ENCODE assay signal across 14 cellular contexts in the genomic region with DNA sequence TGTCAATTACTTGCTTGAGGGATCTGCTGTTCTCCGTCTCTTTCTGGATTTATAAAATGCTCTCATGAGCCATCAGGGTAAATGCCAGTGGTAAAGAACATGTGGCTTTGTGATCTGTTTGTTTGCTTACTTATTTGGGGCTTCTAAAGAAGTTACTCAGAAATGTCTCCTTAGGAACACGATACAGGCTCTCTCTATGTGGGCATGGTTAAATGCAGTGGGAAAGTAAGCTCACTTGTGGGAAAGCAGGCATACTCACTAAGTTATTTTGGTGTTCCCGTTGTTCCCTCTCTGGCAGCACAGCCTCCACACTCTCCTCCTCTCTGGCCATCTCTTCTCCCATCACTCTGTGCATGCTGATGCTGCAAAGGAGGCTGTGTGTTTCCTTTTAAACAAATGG. TPM values are rescaled to one million over a fixed set of nuclear protein-coding genes. Genes with fewer than 3 reads are reported as not detected.
DNase-seq lines count a peak whose midpoint lies in the region; ATAC-seq and TF ChIP-seq lines count a peak whose summit lies in the region.
"Had no signal": no experiment of that assay in that cellular context is flagged by ENCODE, and none has a peak within 500 bp of the region (broad histone marks: within the 10 kb centered on the region; RNA-seq: fewer than 3 reads in every experiment).

No MANE protein-coding gene starts in this region.

- H3K4me1 ChIP-seq in hepatocyte (ENCODE audit: insufficient read depth) (peaks cover 74% of the 10 kb centered on the region), gastrocnemius medialis (peaks cover 94 to 95% of the 10 kb centered on the region in 2 donors)

- H3K27ac ChIP-seq in WERI-Rb-1 (peak overlapping the region; percentile 79), hepatocyte (peak overlapping the region; percentile 87), gastrocnemius medialis (peak overlapping the region; percentile 84 to 93 (median 90)), RWPE1 (no peak overlapping the region)

- H3K9me3 Mint-ChIP-seq in T-helper 2 cell treated with Interferon-gamma antibody and Interleukin-4, amounts not matched to agents 5 μg/mL and 100 μg/mL, for 36 hours, result no peaks in the 10 kb centered on the region
- H3K9me3 Mint-ChIP-seq: CD4-positive, alpha-beta memory T cell; HFFc6; stimulated activated naive B cell treated with anti-CD40 and anti-IgM and Interleukin-4, amounts not matched to agents 10 μg/mL and 1 μg/mL and 100 μg/mL, for 72 hours had no signal

- H3K9me2 ChIP-seq in hepatocyte (replicated peaks; ENCODE audit: insufficient read depth), result no peaks in the 10 kb centered on the region

- no peak overlapping the region for H3K4me2 ChIP-seq in hepatocyte

- CTCF ChIA-PET in RWPE1 (lab: Yijun Ruan, JAX), result interaction anchor here (0.6 kb wide), 1 partner anchor 448 kb away, joined by 9 read pairs; no protein-coding TSS in a partner anchor

- intact Hi-C loops in gastrocnemius medialis (cut with DNase I; ENCODE audit: low total_unique reads), result loop anchor here (2.0 to 5.0 kb wide), 4 partner anchors 44 to 461 kb away; partner anchors contain the start of genes BLCAP, RPRD1B and TTI1

- ATAC-seq in gastrocnemius medialis, result peak; percentile 22 to 40
- no peak for ATAC-seq in HG02678 (IDR thresholded peaks at IDR 0.05; ENCODE audit: unreplicated experiment)
- ATAC-seq: stimulated activated naive B cell treated with anti-CD40 and anti-IgM and Interleukin-4, amounts not matched to agents 10 μg/mL and 1 μg/mL and 100 μg/mL, for 72 hours had no signal

- H3K4me3 ChIP-seq in WERI-Rb-1 (ENCODE audit: low read depth, low read length) (no peak overlapping the region), hepatocyte (no peak overlapping the region), gastrocnemius medialis (no peak overlapping the region)
- H3K4me3 ChIP-seq: Peyer's patch had no signal

- H2AFZ ChIP-seq in hepatocyte, result no peak overlapping the region

- H3K27ac Mint-ChIP-seq in T-helper 2 cell treated with Interferon-gamma antibody and Interleukin-4, amounts not matched to agents 5 μg/mL and 100 μg/mL, for 36 hours, result peak overlapping the region; percentile 5
- H3K27ac Mint-ChIP-seq: HFFc6; stimulated activated naive B cell treated with anti-CD40 and anti-IgM and Interleukin-4, amounts not matched to agents 10 μg/mL and 1 μg/mL and 100 μg/mL, for 72 hours had no signal

- H4K20me1 ChIP-seq in hepatocyte (ENCODE audit: insufficient read depth, poor library complexity, severe bottlenecking), result no peaks in the 10 kb centered on the region

- H3K9me3 ChIP-seq in WERI-Rb-1 (ENCODE audit: severe bottlenecking) (no peaks in the 10 kb centered on the region), hepatocyte (ENCODE audit: low read depth) (no peaks in the 10 kb centered on the region), gastrocnemius medialis (no peaks in the 10 kb centered on the region)
- H3K9me3 ChIP-seq: Peyer's patch had no signal

- H3K4me1 Mint-ChIP-seq in T-helper 2 cell treated with Interferon-gamma antibody and Interleukin-4, amounts not matched to agents 5 μg/mL and 100 μg/mL, for 36 hours (ENCODE audit: low read depth), result peaks cover 27% of the 10 kb centered on the region

- DNase-seq in T-helper 2 cell treated with Interferon-gamma antibody and Interleukin-4, amounts not matched to agents 5 μg/mL and 100 μg/mL, for 36 hours (ENCODE audit: low spot score), result no peak
- DNase-seq in T-helper 2 cell (no peak), WERI-Rb-1 (no peak), hepatocyte (ENCODE audit: low spot score) (no peak), gastrocnemius medialis (peak; percentile 20 to 34), RWPE1 (ENCODE audit: low spot score) (no peak), T1000 (lab: John Stamatoyannopoulos, UW) (no peak)
- DNase-seq: CD4-positive, alpha-beta memory T cell; head of caudate nucleus; HFFc6; kidney; Peyer's patch; stimulated activated naive B cell treated with anti-CD40 and anti-IgM and Interleukin-4, amounts not matched to agents 10 μg/mL and 1 μg/mL and 100 μg/mL, for 72 hours had no signal

- POLR2A ChIA-PET in RWPE1 (lab: Yijun Ruan, JAX; ENCODE audit: low non-redundant PET), result no interaction called here

- H3K27me3 ChIP-seq in WERI-Rb-1 (ENCODE audit: insufficient read depth, low read depth, severe bottlenecking) (no peaks in the 10 kb centered on the region), hepatocyte (no peaks in the 10 kb centered on the region), gastrocnemius medialis (no peaks in the 10 kb centered on the region)
- H3K27me3 ChIP-seq: Peyer's patch had no signal

- TF ChIP-seq POLR2A in gastrocnemius medialis (IDR thresholded peaks at IDR 0.05), result peak in 1 of 2 donors; percentile 26

- H3K36me3 ChIP-seq in WERI-Rb-1 (peaks cover 38% of the 10 kb centered on the region), hepatocyte (replicated peaks; ENCODE audit: insufficient read depth, low read depth) (no peaks in the 10 kb centered on the region), gastrocnemius medialis (no peaks in the 10 kb centered on the region)

- H3K36me3 Mint-ChIP-seq in T-helper 2 cell treated with Interferon-gamma antibody and Interleukin-4, amounts not matched to agents 5 μg/mL and 100 μg/mL, for 36 hours (ENCODE audit: low read depth), result peaks cover 29% of the 10 kb centered on the region

- TF ChIP-seq CTCF in WERI-Rb-1 (IDR thresholded peaks at IDR 0.05; ENCODE audit: low read depth, low read length) (no peak), hepatocyte (IDR thresholded peaks at IDR 0.05; ENCODE audit: poor library complexity) (no peak), gastrocnemius medialis (IDR thresholded peaks at IDR 0.05 in 4 of 5, conservative IDR thresholded peaks at IDR 0.05 in 1 of 5) (no peak), RWPE1 (conservative IDR thresholded peaks at IDR 0.05; ENCODE audit: low read depth) (no peak)

- no peak overlapping the region for H3K4me3 Mint-ChIP-seq in T-helper 2 cell treated with Interferon-gamma antibody and Interleukin-4, amounts not matched to agents 5 μg/mL and 100 μg/mL, for 36 hours
- H3K4me3 Mint-ChIP-seq: CD4-positive, alpha-beta memory T cell; HFFc6; stimulated activated naive B cell treated with anti-CD40 and anti-IgM and Interleukin-4, amounts not matched to agents 10 μg/mL and 1 μg/mL and 100 μg/mL, for 72 hours had no signal

- in situ Hi-C loops in gastrocnemius medialis (cut with MboI; ENCODE audit: low sequenced_read_pairs in 4 of 4), result loop anchor here in 3 of 4 donors (25.0 kb wide), 3 partner anchors 201 to 801 kb away; partner anchors contain the start of genes MROH8 (in 1 of the 3) and RPN2 (in 1 of the 3)

- WGBS in hepatocyte (ENCODE audit: low lambda C conversion rate, missing lambda C conversion rate), result 66% methylated on average over 3 of the region's 3 CpGs

- H3K79me2 ChIP-seq in hepatocyte, result no peaks in the 10 kb centered on the region

- H3K27me3 Mint-ChIP-seq in T-helper 2 cell treated with Interferon-gamma antibody and Interleukin-4, amounts not matched to agents 5 μg/mL and 100 μg/mL, for 36 hours (ENCODE audit: low read depth), result no peaks in the 10 kb centered on the region
- H3K27me3 Mint-ChIP-seq: CD4-positive, alpha-beta memory T cell; stimulated activated naive B cell treated with anti-CD40 and anti-IgM and Interleukin-4, amounts not matched to agents 10 μg/mL and 1 μg/mL and 100 μg/mL, for 72 hours had no signal

RNA-seq across cellular contexts. Expression of gene TTI1, which starts 44.7 kb away (rescaled TPM):
- total RNA-seq in hepatocyte (15.1 and 15.7 TPM in 2 replicates), gastrocnemius medialis (10 to 100 TPM; 14.8 to 25.4 (median 20.3) TPM)
- 12.6 and 15.1 TPM in 2 replicates for polyA plus RNA-seq in hepatocyte

RNA-seq across cellular contexts. Expression of gene RPRD1B, which starts 45.0 kb away (rescaled TPM):
- total RNA-seq in hepatocyte (26.8 and 28.0 TPM in 2 replicates), gastrocnemius medialis (10 to 100 TPM; 25.2 to 61.0 (median 40.6) TPM)
- polyA plus RNA-seq in hepatocyte, result 16.5 and 18.5 TPM in 2 replicates

Comparison
In these comparisons a context has a peak if more than half of its experiments do, and no peak if none do; other contexts are left out.
1. DNase-seq: peak in gastrocnemius medialis (2 of 2); none in T-helper 2 cell treated with Interferon-gamma antibody and Interleukin-4, amounts not matched to agents 5 μg/mL and 100 μg/mL, for 36 hours (single experiment), T-helper 2 cell (0 of 5), WERI-Rb-1 (single experiment), hepatocyte (single experiment), RWPE1 (single experiment) and T1000 (single experiment).